Comparison of ENCODE assay signal across 24 cellular contexts in genomic region chr22:47282366-47282765, GRCh38.
DNase-seq lines count a peak whose midpoint lies in the region; ATAC-seq and TF ChIP-seq lines count a peak whose summit lies in the region.
"Had no signal": no experiment of that assay in that cellular context is flagged by ENCODE, and none has a peak within 500 bp of the region (broad histone marks: within the 10 kb centered on the region; RNA-seq: fewer than 3 reads in every experiment).

No MANE protein-coding gene starts in this region.

- H3K4me3 Mint-ChIP-seq in stimulated activated memory B cell treated with anti-CD40 and anti-IgM and Interleukin-4, amounts not matched to agents 10 μg/mL and 1 μg/mL and 100 μg/mL, for 72 hours, result no peak overlapping the region
- no peak overlapping the region for H3K4me3 Mint-ChIP-seq in activated CD8-positive, alpha-beta T cell treated with anti-CD3 and anti-CD28 coated beads for 36 hours
- H3K4me3 Mint-ChIP-seq: CD14-positive monocyte; CD4-positive, alpha-beta T cell; CD8-positive, alpha-beta memory T cell; GM23338; H9 had no signal

- H3K4me1 Mint-ChIP-seq in stimulated activated memory B cell treated with anti-CD40 and anti-IgM and Interleukin-4, amounts not matched to agents 10 μg/mL and 1 μg/mL and 100 μg/mL, for 72 hours, result no peaks in the 10 kb centered on the region
- H3K4me1 Mint-ChIP-seq in activated CD8-positive, alpha-beta T cell treated with anti-CD3 and anti-CD28 coated beads for 36 hours (ENCODE audit: low read depth), result no peaks in the 10 kb centered on the region
- H3K4me1 Mint-ChIP-seq: CD14-positive monocyte; CD8-positive, alpha-beta memory T cell; GM23338; H9 had no signal

- H3K4me3 ChIP-seq in RWPE2 (ENCODE audit: severe bottlenecking) (no peak overlapping the region), lower lobe of right lung (no peak overlapping the region)
- H3K4me3 ChIP-seq: A549; BLaER1 treated with 17β-estradiol and CSF1 and Interleukin-3, amounts not matched to agents 10 nM and 100 nM; GM12878; GM23338 had no signal

- H3K27ac ChIP-seq in RWPE2 (ENCODE audit: poor library complexity, severe bottlenecking), result no peak overlapping the region
- no peak overlapping the region for H3K27ac ChIP-seq in lower lobe of right lung
- H3K27ac ChIP-seq: A549; BLaER1 treated with 17β-estradiol and CSF1 and Interleukin-3, amounts not matched to agents 10 nM and 100 nM had no signal

- H3K27ac Mint-ChIP-seq in stimulated activated memory B cell treated with anti-CD40 and anti-IgM and Interleukin-4, amounts not matched to agents 10 μg/mL and 1 μg/mL and 100 μg/mL, for 72 hours, result no peak overlapping the region
- no peak overlapping the region for H3K27ac Mint-ChIP-seq in activated CD8-positive, alpha-beta T cell treated with anti-CD3 and anti-CD28 coated beads for 36 hours
- H3K27ac Mint-ChIP-seq: CD14-positive monocyte; CD4-positive, alpha-beta T cell; CD8-positive, alpha-beta memory T cell; GM23338 had no signal

- ATAC-seq in RWPE2 (ENCODE audit: low read depth) (no peak), omental fat pad (ENCODE audit: low FRiP score) (peak; percentile 4), lower lobe of right lung (no peak), HG03521 (IDR thresholded peaks at IDR 0.05; ENCODE audit: unreplicated experiment) (no peak)
- peak; percentile 6 for ATAC-seq in stimulated activated memory B cell treated with anti-CD40 and anti-IgM and Interleukin-4, amounts not matched to agents 10 μg/mL and 1 μg/mL and 100 μg/mL, for 72 hours
- no peak for ATAC-seq in activated CD8-positive, alpha-beta T cell treated with anti-CD3 and anti-CD28 coated beads for 36 hours
- ATAC-seq: A549, GM12878, GM23338, HCT116 had no signal

- POLR2A ChIA-PET in activated CD8-positive, alpha-beta T cell treated with anti-CD3 and anti-CD28 coated beads for 36 hours (lab: Charles Lee), result no interaction called here

- intact Hi-C loops in activated CD8-positive, alpha-beta T cell treated with anti-CD3 and anti-CD28 coated beads for 36 hours (cut with micrococcal nuclease), result no loop called here
- intact Hi-C loops in lower lobe of right lung (cut with DNase I), result no loop called here

- H3K9me3 ChIP-seq in RWPE2 (ENCODE audit: severe bottlenecking), result no peaks in the 10 kb centered on the region
- no peaks in the 10 kb centered on the region for H3K9me3 ChIP-seq in lower lobe of right lung
- H3K9me3 ChIP-seq: A549; BE2C; BLaER1 treated with 17β-estradiol and CSF1 and Interleukin-3, amounts not matched to agents 10 nM and 100 nM had no signal

- H3K4me1 ChIP-seq in RWPE2 (ENCODE audit: insufficient read depth, poor library complexity, severe bottlenecking), result no peaks in the 10 kb centered on the region
- no peaks in the 10 kb centered on the region for H3K4me1 ChIP-seq in lower lobe of right lung
- H3K4me1 ChIP-seq: BE2C had no signal

- H3K27me3 ChIP-seq in RWPE2 (ENCODE audit: insufficient read depth, poor library complexity, severe bottlenecking) (peaks cover 13% of the 10 kb centered on the region), lower lobe of right lung (ENCODE audit: low read depth) (peaks cover 25% of the 10 kb centered on the region)
- H3K27me3 ChIP-seq: BE2C; BLaER1 treated with 17β-estradiol and CSF1 and Interleukin-3, amounts not matched to agents 10 nM and 100 nM had no signal

- no peaks in the 10 kb centered on the region for H3K36me3 ChIP-seq in RWPE2 (ENCODE audit: low read depth)
- H3K36me3 ChIP-seq in lower lobe of right lung, result no peaks in the 10 kb centered on the region
- H3K36me3 ChIP-seq: BE2C; BLaER1 treated with 17β-estradiol and CSF1 and Interleukin-3, amounts not matched to agents 10 nM and 100 nM had no signal

- CTCF ChIA-PET in activated CD8-positive, alpha-beta T cell treated with anti-CD3 and anti-CD28 coated beads for 36 hours (lab: Charles Lee), result no interaction called here

- TF ChIP-seq CTCF in RWPE2 (IDR thresholded peaks at IDR 0.05; ENCODE audit: poor library complexity, severe bottlenecking), result no peak
- TF ChIP-seq CTCF in omental fat pad (IDR thresholded peaks at IDR 0.05), result no peak
- TF ChIP-seq CTCF in activated CD8-positive, alpha-beta T cell treated with anti-CD3 and anti-CD28 coated beads for 36 hours (IDR thresholded peaks at IDR 0.05), result no peak
- TF ChIP-seq CTCF in lower lobe of right lung (IDR thresholded peaks at IDR 0.05), result no peak

- H3K9me3 Mint-ChIP-seq in stimulated activated memory B cell treated with anti-CD40 and anti-IgM and Interleukin-4, amounts not matched to agents 10 μg/mL and 1 μg/mL and 100 μg/mL, for 72 hours, result no peaks in the 10 kb centered on the region
- H3K9me3 Mint-ChIP-seq in activated CD8-positive, alpha-beta T cell treated with anti-CD3 and anti-CD28 coated beads for 36 hours, result no peaks in the 10 kb centered on the region
- H3K9me3 Mint-ChIP-seq: CD14-positive monocyte; CD4-positive, alpha-beta T cell; CD8-positive, alpha-beta memory T cell had no signal

- H3K36me3 Mint-ChIP-seq in stimulated activated memory B cell treated with anti-CD40 and anti-IgM and Interleukin-4, amounts not matched to agents 10 μg/mL and 1 μg/mL and 100 μg/mL, for 72 hours, result no peaks in the 10 kb centered on the region
- no peaks in the 10 kb centered on the region for H3K36me3 Mint-ChIP-seq in activated CD8-positive, alpha-beta T cell treated with anti-CD3 and anti-CD28 coated beads for 36 hours (ENCODE audit: low read depth)
- H3K36me3 Mint-ChIP-seq: CD14-positive monocyte; CD8-positive, alpha-beta memory T cell had no signal

- DNase-seq in RWPE2 (ENCODE audit: low spot score) (peak; percentile 39), omental fat pad (ENCODE audit: low spot score) (no peak), lower lobe of right lung (no peak), NCI-H524 treated with DMSO at 0.1 percent for 48 hours (lab: John Stamatoyannopoulos, UW) (no peak)
- DNase-seq in activated CD8-positive, alpha-beta T cell treated with anti-CD3 and anti-CD28 coated beads for 36 hours, result no peak
- DNase-seq: 8988T; ACHN; AML-193; BE2C; CD4-positive, alpha-beta T cell; DMS 273 treated with DMSO at 0.1 percent for 48 hours; DMS79; EL; GDM1; H9 had no signal

- H3K27me3 Mint-ChIP-seq in stimulated activated memory B cell treated with anti-CD40 and anti-IgM and Interleukin-4, amounts not matched to agents 10 μg/mL and 1 μg/mL and 100 μg/mL, for 72 hours, result peaks cover 21% of the 10 kb centered on the region
- no peaks in the 10 kb centered on the region for H3K27me3 Mint-ChIP-seq in activated CD8-positive, alpha-beta T cell treated with anti-CD3 and anti-CD28 coated beads for 36 hours
- H3K27me3 Mint-ChIP-seq: CD4-positive, alpha-beta T cell had no signal

Comparison
In these comparisons a context has a peak if more than half of its experiments do, and no peak if none do; other contexts are left out.
1. ATAC-seq: peak in omental fat pad (single experiment) and stimulated activated memory B cell treated with anti-CD40 and anti-IgM and Interleukin-4, amounts not matched to agents 10 μg/mL and 1 μg/mL and 100 μg/mL, for 72 hours (single experiment); none in RWPE2 (single experiment), activated CD8-positive, alpha-beta T cell treated with anti-CD3 and anti-CD28 coated beads for 36 hours (single experiment), lower lobe of right lung (0 of 2) and HG03521 (single experiment).